Comparison of ENCODE assay signal across 21 cellular contexts in the genomic region with DNA sequence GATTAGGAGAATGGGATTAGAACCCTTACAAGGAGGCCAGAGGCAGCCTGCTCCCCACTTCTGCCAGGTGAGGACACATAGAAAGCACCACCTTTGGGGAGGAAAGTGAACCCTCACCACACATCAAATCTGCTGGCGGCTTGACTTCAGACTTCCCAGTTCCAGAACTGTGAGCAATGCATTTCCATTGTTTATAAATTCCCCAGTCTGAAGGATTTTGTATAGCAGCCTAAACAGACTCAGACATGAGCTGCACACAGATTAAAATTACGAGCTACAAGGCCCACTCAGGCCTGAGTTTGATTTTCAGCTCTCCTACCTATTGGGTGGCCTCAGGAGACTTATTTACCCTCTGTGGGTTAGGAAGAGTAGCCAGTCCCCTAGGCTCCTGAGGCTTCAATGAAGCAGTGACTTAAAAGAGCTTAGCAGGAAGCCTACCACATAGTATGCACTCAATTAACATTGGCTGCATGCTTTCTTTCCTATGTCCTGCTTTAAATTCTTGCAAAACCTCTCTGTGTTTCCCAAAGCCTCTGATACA.
"Had no signal": no experiment of that assay in that cellular context is flagged by ENCODE, and none has a peak within 500 bp of the region (broad histone marks: within the 10 kb centered on the region; RNA-seq: fewer than 3 reads in every experiment).

No MANE protein-coding gene starts in this region.

- H3K36me3 Mint-ChIP-seq: activated CD4-positive, alpha-beta memory T cell treated with anti-CD3 and anti-CD28 coated beads for 36 hours; mesothelial cell of epicardium; natural killer cell had no signal

- H3K27ac ChIP-seq: colonic mucosa, tibial artery had no signal

- H3K4me1 Mint-ChIP-seq: central memory CD8-positive, alpha-beta T cell; endodermal cell; natural killer cell had no signal

- H3K36me3 ChIP-seq: colonic mucosa, heart right ventricle, tibial artery had no signal

- DNase-seq: activated CD4-positive, alpha-beta memory T cell treated with anti-CD3 and anti-CD28 coated beads for 36 hours; activated CD4-positive, alpha-beta T cell treated with anti-CD3 and anti-CD28 coated beads for 48 hours; activated gamma-delta T cell; activated naive CD4-positive, alpha-beta T cell treated with anti-CD3 and anti-CD28 coated beads, Interleukin-2, amount 50 U/mL, for 16 hours; activated naive CD8-positive, alpha-beta T cell treated with anti-CD3 and anti-CD28 coated beads, Interleukin-2, amount 50 U/mL, for 24 hours; activated T-cell treated with anti-CD3 and anti-CD28 coated beads for 4 hours; colonic mucosa; endodermal cell; heart right ventricle; kidney; natural killer cell; stimulated activated CD4-positive, alpha-beta T cell treated with anti-CD3 and anti-CD28 coated beads, Interleukin-4, amount 100 ng/mL, for 1 hour; stimulated activated naive CD8-positive, alpha-beta T cell treated with anti-CD3 and anti-CD28 coated beads, Interleukin-15, Interleukin-2, amounts not matched to agents 100 U/mL and 50 U/mL, for 24 hours; T1000; tibial artery had no signal

- H3K27ac Mint-ChIP-seq: activated CD4-positive, alpha-beta memory T cell treated with anti-CD3 and anti-CD28 coated beads for 36 hours; activated naive CD8-positive, alpha-beta T cell treated with anti-CD3 and anti-CD28 coated beads, Interleukin-2, amount 50 U/mL, for 24 hours; activated T-helper 1 cell treated with anti-CD3 and anti-CD28 coated beads, Interleukin-12 subunit alpha, Interleukin-12 subunit beta, Interleukin-2, Interleukin-4 antibody, amounts not matched to agents 30 ng/mL and 10 ng/mL and 1 ng/mL, durations not matched to agents 14 hours and 24 hours and 36 hours; endodermal cell; mesothelial cell of epicardium; natural killer cell had no signal

- H3K9me3 Mint-ChIP-seq: activated CD4-positive, alpha-beta memory T cell treated with anti-CD3 and anti-CD28 coated beads for 36 hours; activated naive CD8-positive, alpha-beta T cell treated with anti-CD3 and anti-CD28 coated beads, Interleukin-2, amount 50 U/mL, for 24 hours; activated T-helper 1 cell treated with anti-CD3 and anti-CD28 coated beads, Interleukin-12 subunit alpha, Interleukin-12 subunit beta, Interleukin-2, Interleukin-4 antibody, amounts not matched to agents 30 ng/mL and 10 ng/mL and 1 ng/mL, durations not matched to agents 14 hours and 24 hours and 36 hours; central memory CD8-positive, alpha-beta T cell; endodermal cell; mesothelial cell of epicardium; natural killer cell had no signal

- H3K9me3 ChIP-seq: colonic mucosa, heart right ventricle, tibial artery had no signal

- H3K4me3 ChIP-seq: colonic mucosa, heart right ventricle, lung, tibial artery had no signal

- H3K27me3 ChIP-seq: colonic mucosa, heart right ventricle, tibial artery had no signal

- H3K4me3 Mint-ChIP-seq: activated CD4-positive, alpha-beta memory T cell treated with anti-CD3 and anti-CD28 coated beads for 36 hours; activated naive CD8-positive, alpha-beta T cell treated with anti-CD3 and anti-CD28 coated beads, Interleukin-2, amount 50 U/mL, for 24 hours; activated T-helper 1 cell treated with anti-CD3 and anti-CD28 coated beads, Interleukin-12 subunit alpha, Interleukin-12 subunit beta, Interleukin-2, Interleukin-4 antibody, amounts not matched to agents 30 ng/mL and 10 ng/mL and 1 ng/mL, durations not matched to agents 14 hours and 24 hours and 36 hours; central memory CD8-positive, alpha-beta T cell; endodermal cell; mesothelial cell of epicardium; natural killer cell had no signal

- H3K4me1 ChIP-seq: colonic mucosa had no signal

- ATAC-seq: activated naive CD8-positive, alpha-beta T cell treated with anti-CD3 and anti-CD28 coated beads, Interleukin-2, amount 50 U/mL, for 24 hours; left lobe of liver; natural killer cell; sciatic nerve; stimulated activated naive CD8-positive, alpha-beta T cell treated with anti-CD3 and anti-CD28 coated beads, Interleukin-15, Interleukin-2, amounts not matched to agents 100 U/mL and 50 U/mL, for 24 hours had no signal
